In genomic region chr5:58886315-58887207, GRCh38 we compare ENCODE assay signal across 8 cellular contexts.
DNase-seq lines count a peak whose midpoint lies in the region; ATAC-seq and TF ChIP-seq lines count a peak whose summit lies in the region.

No MANE protein-coding gene starts in this region.

- intact Hi-C loops in heart left ventricle (cut with DNase I) = loop anchor here in 7 of 10 donors (5.0 to 10.0 kb wide), 5 partner anchors 281 to 498 kb away; no protein-coding TSS in a partner anchor

- peaks cover 0 to 13% (median 0%) of the 10 kb centered on the region in 12 donors for H3K9me3 ChIP-seq in heart left ventricle

- H3K36me3 ChIP-seq in heart left ventricle = no peaks in the 10 kb centered on the region

- H3K4me1 ChIP-seq in heart left ventricle = peaks cover 0 to 29% (median 2%) of the 10 kb centered on the region in 12 donors

- H3K9me3 Mint-ChIP-seq in activated naive CD4-positive, alpha-beta T cell treated with anti-CD3 and anti-CD28 coated beads, Interleukin-2, amount 50 U/mL, for 72 hours = no peaks in the 10 kb centered on the region

- no peak overlapping the region for H3K4me3 ChIP-seq in GM12864 (ENCODE audit: low read depth, low read length)
- no peak overlapping the region for H3K4me3 ChIP-seq in heart left ventricle

- peak overlapping the region; percentile 71 to 92 for H3K27ac Mint-ChIP-seq in activated naive CD4-positive, alpha-beta T cell treated with anti-CD3 and anti-CD28 coated beads, Interleukin-2, amount 50 U/mL, for 72 hours

- TF ChIP-seq POLR2A in heart left ventricle (IDR thresholded peaks at IDR 0.05) = no peak

- DNase-seq in GM12864 (ENCODE audit: low read depth) (no peak), GOT3 (lab: John Stamatoyannopoulos, UW) (peak; percentile 4), heart left ventricle (peak; percentile 39 to 72 (median 58)), retina (peak; percentile 74), mesenteric fat pad (ENCODE audit: low spot score) (no peak)
- peak; percentile 72 to 73 for DNase-seq in activated naive CD4-positive, alpha-beta T cell treated with anti-CD3 and anti-CD28 coated beads, Interleukin-2, amount 50 U/mL, for 72 hours (ENCODE audit: low spot score in 2 of 2)

- peak; percentile 92 for ATAC-seq in SK-N-SH treated with all-trans-retinoic acid at 6 μM for 48 hours
- peak; percentile 67 to 73 for ATAC-seq in activated naive CD4-positive, alpha-beta T cell treated with anti-CD3 and anti-CD28 coated beads, Interleukin-2, amount 50 U/mL, for 72 hours
- ATAC-seq in heart left ventricle = peak; percentile 45 to 76 (median 60)

- no peak overlapping the region for H3K27ac ChIP-seq in heart left ventricle

- TF ChIP-seq CTCF in GM12864 (IDR thresholded peaks at IDR 0.05; ENCODE audit: low read depth, low read length, missing control alignments) = peak; percentile 83
- peak; percentile 99 for TF ChIP-seq CTCF in LNCAP (IDR thresholded peaks at IDR 0.05)
- peak; percentile 78 to 94 (median 86) for TF ChIP-seq CTCF in heart left ventricle (IDR thresholded peaks at IDR 0.05)

- no peaks in the 10 kb centered on the region for H3K36me3 Mint-ChIP-seq in activated naive CD4-positive, alpha-beta T cell treated with anti-CD3 and anti-CD28 coated beads, Interleukin-2, amount 50 U/mL, for 72 hours

- H3K27me3 ChIP-seq in heart left ventricle = no peaks in the 10 kb centered on the region

- WGBS in heart left ventricle, 4 donors = 40 to 45% (median 42%) methylated on average over 14 of the region's 14 CpGs

TF ChIP-seq in SK-N-SH treated with all-trans-retinoic acid at 6 μM for 48 hours, 23 proteins besides CTCF, POLR2A, EP300 and RAD21:
- TF ChIP-seq CSRNP3 (CRISPR knock-in tag; IDR thresholded peaks at IDR 0.05) (no peak), ARNTL (CRISPR knock-in tag; IDR thresholded peaks at IDR 0.05; ENCODE audit: borderline replicate concordance, low read depth) (no peak), ZNF565 (CRISPR knock-in tag; conservative IDR thresholded peaks at IDR 0.05; ENCODE audit: low read depth) (no peak), RARB (CRISPR knock-in tag; IDR thresholded peaks at IDR 0.05) (no peak), CREB5 (CRISPR knock-in tag; IDR thresholded peaks at IDR 0.05; ENCODE audit: low read depth) (no peak), CSDC2 (CRISPR knock-in tag; IDR thresholded peaks at IDR 0.05) (no peak), BACH2 (CRISPR knock-in tag; IDR thresholded peaks at IDR 0.05; ENCODE audit: borderline replicate concordance) (no peak), OSR1 (CRISPR knock-in tag; IDR thresholded peaks at IDR 0.05) (no peak)
TF ChIP-seq in SK-N-SH treated with all-trans-retinoic acid at 6 μM for 48 hours: peak in this region for 0.

Comparison
In these comparisons a context has a peak if more than half of its experiments do, and no peak if none do; other contexts are left out.
1. DNase-seq: peak in GOT3 (single experiment), activated naive CD4-positive, alpha-beta T cell treated with anti-CD3 and anti-CD28 coated beads, Interleukin-2, amount 50 U/mL, for 72 hours (2 of 2), heart left ventricle (5 of 5) and retina (single experiment); none in GM12864 (single experiment) and mesenteric fat pad (single experiment).
2. Peak in every context shown above with its lines, with median percentiles within 50 percentile points of each other: CTCF ChIP-seq and ATAC-seq.